ENCODE assay signal across 13 cellular contexts in genomic region chr15:48440084-48440483, GRCh38.
DNase-seq lines count a peak whose midpoint lies in the region; ATAC-seq, FAIRE-seq and TF ChIP-seq lines count a peak whose summit lies in the region.
"Had no signal": no experiment of that assay in that cellular context is flagged by ENCODE, and none has a peak within 500 bp of the region (broad histone marks: within the 10 kb centered on the region; RNA-seq: fewer than 3 reads in every experiment).

No MANE protein-coding gene starts in this region.

- no peak for FAIRE-seq in GM19239 (lab: Jason Lieb, UNC)

- H3K27ac Mint-ChIP-seq in WTC11 = peak overlapping the region; percentile 97
- peak overlapping the region; percentile 88 for H3K27ac Mint-ChIP-seq in osteocyte (ENCODE audit: unreplicated experiment)
- H3K27ac Mint-ChIP-seq in activated naive CD8-positive, alpha-beta T cell treated with anti-CD3 and anti-CD28 coated beads for 36 hours = no peak overlapping the region
- H3K27ac Mint-ChIP-seq: activated naive CD8-positive, alpha-beta T cell; mesothelial cell of epicardium; stimulated activated naive B cell treated with anti-CD40 and anti-IgM and Interleukin-4, amounts not matched to agents 10 μg/mL and 1 μg/mL and 100 μg/mL, for 72 hours had no signal

- H4K20me1 ChIP-seq in OCI-LY7 (ENCODE audit: insufficient read depth, low read length) = no peaks in the 10 kb centered on the region

- no peak overlapping the region for H2AFZ ChIP-seq in OCI-LY7 (ENCODE audit: low read length)

- no peak overlapping the region for H3K27ac ChIP-seq in OCI-LY7 (ENCODE audit: low read depth, low read length, poor library complexity, severe bottlenecking)
- H3K27ac ChIP-seq: epithelial cell of prostate had no signal

- no peaks in the 10 kb centered on the region for H3K79me2 ChIP-seq in OCI-LY7 (ENCODE audit: insufficient read depth, low read depth, low read length)

- no TSS peak for BruUV-seq in OCI-LY7 (replicated peaks; lab: Mats Ljungman, UMichigan)

- H3K4me1 ChIP-seq in OCI-LY7 (ENCODE audit: insufficient read depth, low read length, poor library complexity, severe bottlenecking) = no peaks in the 10 kb centered on the region

- H3K4me3 Mint-ChIP-seq in WTC11 = no peak overlapping the region; the same call in 1 of the 2 replicates
- no peak overlapping the region for H3K4me3 Mint-ChIP-seq in osteocyte (ENCODE audit: unreplicated experiment)
- no peak overlapping the region for H3K4me3 Mint-ChIP-seq in activated naive CD8-positive, alpha-beta T cell treated with anti-CD3 and anti-CD28 coated beads for 36 hours
- H3K4me3 Mint-ChIP-seq: activated naive CD8-positive, alpha-beta T cell; IgD-negative memory B cell; mesothelial cell of epicardium; stimulated activated naive B cell treated with anti-CD40 and anti-IgM and Interleukin-4, amounts not matched to agents 10 μg/mL and 1 μg/mL and 100 μg/mL, for 72 hours had no signal

- no peak for TF ChIP-seq CTCF in WTC11 (IDR thresholded peaks at IDR 0.05)
- no peak for TF ChIP-seq CTCF in osteocyte (IDR thresholded peaks at IDR 0.05)
- TF ChIP-seq CTCF in GM13976 (IDR thresholded peaks at IDR 0.05; ENCODE audit: borderline replicate concordance, control extremely low read depth, extremely low read depth, insufficient read depth, missing control alignments) = no peak
- TF ChIP-seq CTCF in OCI-LY7 (conservative IDR thresholded peaks at IDR 0.05; ENCODE audit: low read length) = no peak

- no peaks in the 10 kb centered on the region; the same call in 1 of the 2 replicates for H3K27me3 Mint-ChIP-seq in WTC11 (ENCODE audit: low read depth)
- no peaks in the 10 kb centered on the region for H3K27me3 Mint-ChIP-seq in osteocyte (ENCODE audit: unreplicated experiment)
- no peaks in the 10 kb centered on the region for H3K27me3 Mint-ChIP-seq in activated naive CD8-positive, alpha-beta T cell treated with anti-CD3 and anti-CD28 coated beads for 36 hours
- H3K27me3 Mint-ChIP-seq: activated naive CD8-positive, alpha-beta T cell; IgD-negative memory B cell; stimulated activated naive B cell treated with anti-CD40 and anti-IgM and Interleukin-4, amounts not matched to agents 10 μg/mL and 1 μg/mL and 100 μg/mL, for 72 hours had no signal

- DNase-seq in AG20443 (ENCODE audit: low spot score) (peak; percentile 85), WTC11 (ENCODE audit: low spot score) (peak; percentile 58), left cardiac atrium (no peak), osteocyte (ENCODE audit: extremely low spot score, unreplicated experiment) (no peak), GM19239 (ENCODE audit: insufficient read length, low spot score) (no peak), GM13976 (ENCODE audit: low spot score) (no peak), OCI-LY7 (ENCODE audit: low spot score) (no peak)
- no peak for DNase-seq in activated naive CD8-positive, alpha-beta T cell treated with anti-CD3 and anti-CD28 coated beads for 36 hours
- DNase-seq: stimulated activated naive B cell treated with anti-CD40 and anti-IgM and Interleukin-4, amounts not matched to agents 10 μg/mL and 1 μg/mL and 100 μg/mL, for 72 hours had no signal

- H3K36me3 Mint-ChIP-seq in WTC11 (no peaks in the 10 kb centered on the region), osteocyte (ENCODE audit: unreplicated experiment) (peaks cover 88% of the 10 kb centered on the region)
- H3K36me3 Mint-ChIP-seq in activated naive CD8-positive, alpha-beta T cell treated with anti-CD3 and anti-CD28 coated beads for 36 hours = no peaks in the 10 kb centered on the region
- H3K36me3 Mint-ChIP-seq: stimulated activated naive B cell treated with anti-CD40 and anti-IgM and Interleukin-4, amounts not matched to agents 10 μg/mL and 1 μg/mL and 100 μg/mL, for 72 hours had no signal

- H3K9me3 Mint-ChIP-seq in WTC11 (no peaks in the 10 kb centered on the region), osteocyte (ENCODE audit: unreplicated experiment) (no peaks in the 10 kb centered on the region)
- no peaks in the 10 kb centered on the region for H3K9me3 Mint-ChIP-seq in activated naive CD8-positive, alpha-beta T cell treated with anti-CD3 and anti-CD28 coated beads for 36 hours
- H3K9me3 Mint-ChIP-seq: IgD-negative memory B cell; mesothelial cell of epicardium; stimulated activated naive B cell treated with anti-CD40 and anti-IgM and Interleukin-4, amounts not matched to agents 10 μg/mL and 1 μg/mL and 100 μg/mL, for 72 hours had no signal

- CTCF ChIA-PET in WTC11 (lab: Charles Lee) = interaction anchor here (1.3 to 2.2 kb wide), 4 partner anchors 33 to 103 kb away, joined by 5 to 7 read pairs (median 6); no protein-coding TSS in a partner anchor
- CTCF ChIA-PET in OCI-LY7 (lab: Charles Lee; ENCODE audit: unreplicated experiment) = no interaction called here

- ATAC-seq in WTC11 = peak; percentile 98
- ATAC-seq in left cardiac atrium = peak; percentile 75 to 85
- ATAC-seq: stimulated activated naive B cell treated with anti-CD40 and anti-IgM and Interleukin-4, amounts not matched to agents 10 μg/mL and 1 μg/mL and 100 μg/mL, for 72 hours had no signal

- H3K4me2 ChIP-seq in OCI-LY7 (ENCODE audit: low read length) = no peak overlapping the region

- no peaks in the 10 kb centered on the region for H3K9me2 ChIP-seq in OCI-LY7 (ENCODE audit: insufficient read depth, low read length)

- H3K9me3 ChIP-seq in OCI-LY7 (ENCODE audit: low read length) = no peaks in the 10 kb centered on the region

- intact Hi-C loops in left cardiac atrium (cut with DNase I) (no loop called here), OCI-LY7 (cut with micrococcal nuclease; ENCODE audit: unreplicated experiment) (no loop called here)

- POLR2A ChIA-PET in WTC11 (lab: Charles Lee) = interaction anchor here (0.7 to 1.1 kb wide), 3 partner anchors 41 to 206 kb away, joined by 3 to 4 read pairs (median 3); partner anchors contain the start of gene FBN1
- POLR2A ChIA-PET in OCI-LY7 (lab: Charles Lee) = no interaction called here

- no peak overlapping the region for H3K4me3 ChIP-seq in OCI-LY7 (ENCODE audit: low read depth, low read length, poor library complexity, severe bottlenecking)

- H3K4me1 Mint-ChIP-seq in WTC11 (peaks cover 25% of the 10 kb centered on the region), osteocyte (ENCODE audit: unreplicated experiment) (peaks cover 44% of the 10 kb centered on the region)
- no peaks in the 10 kb centered on the region for H3K4me1 Mint-ChIP-seq in activated naive CD8-positive, alpha-beta T cell treated with anti-CD3 and anti-CD28 coated beads for 36 hours
- H3K4me1 Mint-ChIP-seq: IgD-negative memory B cell; stimulated activated naive B cell treated with anti-CD40 and anti-IgM and Interleukin-4, amounts not matched to agents 10 μg/mL and 1 μg/mL and 100 μg/mL, for 72 hours had no signal

- in situ Hi-C loops in GM13976 (cut with MboI; ENCODE audit: low sequenced_read_pairs, unreplicated experiment) = no loop called here

- no peaks in the 10 kb centered on the region for H3K36me3 ChIP-seq in OCI-LY7 (ENCODE audit: insufficient read depth, low read length)

TF ChIP-seq in WTC11, 78 proteins besides CTCF, POLR2A, EP300 and RAD21 (continues in another document):
- no peak for TF ChIP-seq CBFB (CRISPR knock-in tag; IDR thresholded peaks at IDR 0.05; ENCODE audit: low read depth)
- TF ChIP-seq OVOL2 (CRISPR knock-in tag; IDR thresholded peaks at IDR 0.05; ENCODE audit: borderline replicate concordance) = no peak
- no peak for TF ChIP-seq TCF7 (CRISPR knock-in tag; IDR thresholded peaks at IDR 0.05; ENCODE audit: low read depth)
- peak; percentile 64 for TF ChIP-seq MAX (CRISPR knock-in tag; IDR thresholded peaks at IDR 0.05)
- TF ChIP-seq, protein P1, sequence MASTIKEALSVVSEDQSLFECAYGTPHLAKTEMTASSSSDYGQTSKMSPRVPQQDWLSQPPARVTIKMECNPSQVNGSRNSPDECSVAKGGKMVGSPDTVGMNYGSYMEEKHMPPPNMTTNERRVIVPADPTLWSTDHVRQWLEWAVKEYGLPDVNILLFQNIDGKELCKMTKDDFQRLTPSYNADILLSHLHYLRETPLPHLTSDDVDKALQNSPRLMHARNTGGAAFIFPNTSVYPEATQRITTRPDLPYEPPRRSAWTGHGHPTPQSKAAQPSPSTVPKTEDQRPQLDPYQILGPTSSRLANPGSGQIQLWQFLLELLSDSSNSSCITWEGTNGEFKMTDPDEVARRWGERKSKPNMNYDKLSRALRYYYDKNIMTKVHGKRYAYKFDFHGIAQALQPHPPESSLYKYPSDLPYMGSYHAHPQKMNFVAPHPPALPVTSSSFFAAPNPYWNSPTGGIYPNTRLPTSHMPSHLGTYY (CRISPR knock-in tag; IDR thresholded peaks at IDR 0.05) = no peak
- TF ChIP-seq TEAD1 (CRISPR knock-in tag; IDR thresholded peaks at IDR 0.05) = no peak
- TF ChIP-seq EMX1 (CRISPR knock-in tag; IDR thresholded peaks at IDR 0.05) = no peak
- TF ChIP-seq, protein P2, sequence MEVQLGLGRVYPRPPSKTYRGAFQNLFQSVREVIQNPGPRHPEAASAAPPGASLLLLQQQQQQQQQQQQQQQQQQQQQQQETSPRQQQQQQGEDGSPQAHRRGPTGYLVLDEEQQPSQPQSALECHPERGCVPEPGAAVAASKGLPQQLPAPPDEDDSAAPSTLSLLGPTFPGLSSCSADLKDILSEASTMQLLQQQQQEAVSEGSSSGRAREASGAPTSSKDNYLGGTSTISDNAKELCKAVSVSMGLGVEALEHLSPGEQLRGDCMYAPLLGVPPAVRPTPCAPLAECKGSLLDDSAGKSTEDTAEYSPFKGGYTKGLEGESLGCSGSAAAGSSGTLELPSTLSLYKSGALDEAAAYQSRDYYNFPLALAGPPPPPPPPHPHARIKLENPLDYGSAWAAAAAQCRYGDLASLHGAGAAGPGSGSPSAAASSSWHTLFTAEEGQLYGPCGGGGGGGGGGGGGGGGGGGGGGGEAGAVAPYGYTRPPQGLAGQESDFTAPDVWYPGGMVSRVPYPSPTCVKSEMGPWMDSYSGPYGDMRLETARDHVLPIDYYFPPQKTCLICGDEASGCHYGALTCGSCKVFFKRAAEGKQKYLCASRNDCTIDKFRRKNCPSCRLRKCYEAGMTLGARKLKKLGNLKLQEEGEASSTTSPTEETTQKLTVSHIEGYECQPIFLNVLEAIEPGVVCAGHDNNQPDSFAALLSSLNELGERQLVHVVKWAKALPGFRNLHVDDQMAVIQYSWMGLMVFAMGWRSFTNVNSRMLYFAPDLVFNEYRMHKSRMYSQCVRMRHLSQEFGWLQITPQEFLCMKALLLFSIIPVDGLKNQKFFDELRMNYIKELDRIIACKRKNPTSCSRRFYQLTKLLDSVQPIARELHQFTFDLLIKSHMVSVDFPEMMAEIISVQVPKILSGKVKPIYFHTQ (CRISPR knock-in tag; IDR thresholded peaks at IDR 0.05) = no peak
- no peak for TF ChIP-seq SMAD4 (CRISPR knock-in tag; IDR thresholded peaks at IDR 0.05)
- TF ChIP-seq NR2C2 (CRISPR knock-in tag; IDR thresholded peaks at IDR 0.05) = no peak
- TF ChIP-seq ZNF317 (CRISPR knock-in tag; IDR thresholded peaks at IDR 0.05; ENCODE audit: borderline replicate concordance, low read depth) = 0 out of 2 replicates have a peak, but pooled peaks have one; percentile 58

Comparison
In these comparisons a context has a peak if more than half of its experiments do, and no peak if none do; other contexts are left out.
1. DNase-seq: peak in AG20443 (single experiment) and WTC11 (single experiment); none in left cardiac atrium (single experiment), osteocyte (single experiment), activated naive CD8-positive, alpha-beta T cell treated with anti-CD3 and anti-CD28 coated beads for 36 hours (single experiment), GM19239 (single experiment), GM13976 (single experiment) and OCI-LY7 (single experiment).